Comparison of ENCODE assay signal across 23 cellular contexts in genomic region chr15:95512906-95513305, GRCh38.
DNase-seq lines count a peak whose midpoint lies in the region; ATAC-seq, FAIRE-seq and TF ChIP-seq lines count a peak whose summit lies in the region.
"Had no signal": no experiment of that assay in that cellular context is flagged by ENCODE, and none has a peak within 500 bp of the region (broad histone marks: within the 10 kb centered on the region; RNA-seq: fewer than 3 reads in every experiment).

No MANE protein-coding gene starts in this region.

- no peak overlapping the region for H3K4me2 ChIP-seq in A549
- H3K4me2 ChIP-seq: BLaER1 had no signal

- no peaks in the 10 kb centered on the region for H3K27me3 ChIP-seq in SJSA1 (replicated peaks)
- H3K27me3 ChIP-seq: BLaER1 had no signal

- no peak for TF ChIP-seq RAD21 in A549 (conservative IDR thresholded peaks at IDR 0.05 in 1 of 2, IDR thresholded peaks at IDR 0.05 in 1 of 2)

- POLR2A ChIA-PET in A549 (lab: Yijun Ruan, JAX), result no interaction called here

- ATAC-seq in A549 (no peak), GM21786 (IDR thresholded peaks at IDR 0.05; ENCODE audit: unreplicated experiment) (no peak), HG02642 (IDR thresholded peaks at IDR 0.05; ENCODE audit: poor library complexity, unreplicated experiment) (no peak)
- ATAC-seq: CD8-positive, alpha-beta T cell; GM12878 had no signal

- peaks cover 5% of the 10 kb centered on the region; the same call in 1 of the 3 replicates for H3K9me3 ChIP-seq in A549
- no peaks in the 10 kb centered on the region for H3K9me3 ChIP-seq in SJSA1 (replicated peaks)
- no peaks in the 10 kb centered on the region for H3K9me3 ChIP-seq in kidney (ENCODE audit: control insufficient read depth in 1 of 2, low read length in 2 of 2)
- H3K9me3 ChIP-seq: BLaER1, Caco-2, HAP-1 had no signal

- H3K36me3 ChIP-seq in SJSA1 (no peaks in the 10 kb centered on the region), kidney (ENCODE audit: control insufficient read depth in 1 of 2, insufficient read depth in 2 of 2, low read length in 2 of 2) (no peaks in the 10 kb centered on the region)
- H3K36me3 ChIP-seq: BLaER1, HAP-1 had no signal

- H3K4me3 ChIP-seq in A549, result no peak overlapping the region
- no peak overlapping the region for H3K4me3 ChIP-seq in SJSA1
- H3K4me3 ChIP-seq in kidney (ENCODE audit: low read length in 2 of 2), result no peak overlapping the region
- H3K4me3 ChIP-seq: BLaER1, GM12878, HAP-1 had no signal

- TF ChIP-seq POLR2A in A549 (IDR thresholded peaks at IDR 0.05; ENCODE audit: low read length), result no peak

- TF ChIP-seq EP300 in A549 (IDR thresholded peaks at IDR 0.05), result no peak

- DNase-seq in A549 (ENCODE audit: low read depth in 1 of 2, low spot score in 1 of 2), result no peak
- DNase-seq in SJSA1 (ENCODE audit: low read depth in 1 of 2, low spot score in 2 of 2), result no peak
- DNase-seq in kidney, result no peak
- DNase-seq in NCI-H2081 (lab: John Stamatoyannopoulos, UW), result no peak
- DNase-seq in activated naive CD4-positive, alpha-beta T cell (lab: John Stamatoyannopoulos, UW), result no peak
- DNase-seq: 8988T; Caco-2; CD4-positive, CD25-positive, alpha-beta regulatory T cell; CD8-positive, alpha-beta T cell; DMS153; DND-41; GDM1; GOT3; HFFc6 had no signal

- TF ChIP-seq CTCF in A549 (IDR thresholded peaks at IDR 0.05), result no peak
- no peak for TF ChIP-seq CTCF in kidney (IDR thresholded peaks at IDR 0.05; ENCODE audit: borderline replicate concordance, extremely low read depth, insufficient read depth)

- 15% methylated on average over 2 of the region's 2 CpGs for WGBS in A549 (ENCODE audit: missing lambda C conversion rate)

- no peaks in the 10 kb centered on the region for H3K4me1 ChIP-seq in A549
- H3K4me1 ChIP-seq in SJSA1 (replicated peaks), result peaks cover 16% of the 10 kb centered on the region
- no peaks in the 10 kb centered on the region for H3K4me1 ChIP-seq in kidney (ENCODE audit: control insufficient read depth in 1 of 2, insufficient read depth in 1 of 2, low read depth in 1 of 2, low read length in 2 of 2)
- H3K4me1 ChIP-seq: BLaER1, Caco-2, HAP-1 had no signal

- intact Hi-C loops in kidney (cut with DNase I), result no loop called here

- peak; percentile 32 for FAIRE-seq in A549 (lab: Jason Lieb, UNC)
- peak; percentile 53 for FAIRE-seq in colon (lab: Jason Lieb, UNC)
- FAIRE-seq in kidney (lab: Jason Lieb, UNC), result peak; percentile 82
- FAIRE-seq: GM12878, GM19239, H54 had no signal

- H3K27ac ChIP-seq in A549 (no peak overlapping the region), SJSA1 (peak overlapping the region; percentile 39; the same call in 1 of the 2 replicates), kidney (ENCODE audit: low read depth in 2 of 2, low read length in 2 of 2) (no peak overlapping the region)
- H3K27ac ChIP-seq: BLaER1, C4-2B had no signal

- no peak overlapping the region for H3K9ac ChIP-seq in kidney (ENCODE audit: low read length in 2 of 2)
- H3K9ac ChIP-seq: BLaER1 had no signal

- CTCF ChIA-PET in A549 (lab: Yijun Ruan, JAX), result no interaction called here

TF ChIP-seq in A549, 52 proteins besides CTCF, POLR2A, EP300 and RAD21:
- no peak for TF ChIP-seq ZC3H11A (IDR thresholded peaks at IDR 0.05)
- TF ChIP-seq, protein P1, sequence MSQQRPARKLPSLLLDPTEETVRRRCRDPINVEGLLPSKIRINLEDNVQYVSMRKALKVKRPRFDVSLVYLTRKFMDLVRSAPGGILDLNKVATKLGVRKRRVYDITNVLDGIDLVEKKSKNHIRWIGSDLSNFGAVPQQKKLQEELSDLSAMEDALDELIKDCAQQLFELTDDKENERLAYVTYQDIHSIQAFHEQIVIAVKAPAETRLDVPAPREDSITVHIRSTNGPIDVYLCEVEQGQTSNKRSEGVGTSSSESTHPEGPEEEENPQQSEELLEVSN (IDR thresholded peaks at IDR 0.05; ENCODE audit: borderline replicate concordance, low read depth), result no peak
- no peak for TF ChIP-seq HDAC2 (IDR thresholded peaks at IDR 0.05)
- no peak for TF ChIP-seq ZSCAN20 (CRISPR knock-in tag; IDR thresholded peaks at IDR 0.05)
- no peak for TF ChIP-seq BHLHE40 (IDR thresholded peaks at IDR 0.05; ENCODE audit: low read depth, low read length)
- TF ChIP-seq CEBPB (IDR thresholded peaks at IDR 0.05), result no peak
- no peak for TF ChIP-seq ZNF302 (CRISPR knock-in tag; IDR thresholded peaks at IDR 0.05)
- TF ChIP-seq NR3C1 (IDR thresholded peaks at IDR 0.05), result no peak
TF ChIP-seq in A549: peak in this region for 0.
